In the genomic region with DNA sequence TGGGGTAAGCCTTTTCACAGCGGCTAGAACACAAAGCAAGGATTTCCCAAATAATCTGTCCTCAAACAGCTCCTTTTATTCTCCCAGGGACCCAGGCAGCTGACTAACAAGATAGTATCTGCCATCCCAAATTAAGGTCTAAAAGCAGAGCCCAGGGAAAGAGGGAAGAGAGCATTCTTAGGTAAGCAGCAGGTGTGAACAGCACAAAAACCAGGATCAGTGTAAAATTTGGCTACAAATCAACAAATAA, we compare ENCODE assay signal across 38 cellular contexts.
"Had no signal": no experiment of that assay in that cellular context is flagged by ENCODE, and none has a peak within 500 bp of the region (broad histone marks: within the 10 kb centered on the region; RNA-seq: fewer than 3 reads in every experiment).

No MANE protein-coding gene starts in this region.

- DNase-seq: activated effector memory CD4-positive, alpha-beta T cell treated with anti-CD3 and anti-CD28 coated beads, Interleukin-2, amount 50 U/mL, for 16 hours; activated effector memory CD4-positive, alpha-beta T cell treated with Interleukin-2 at 50 U/mL for 16 hours; activated gamma-delta T cell; activated gamma-delta T cell treated with Interleukin-2 at 50 U/mL for 16 hours; activated naive CD4-positive, alpha-beta T cell; activated naive CD4-positive, alpha-beta T cell treated with anti-CD3 and anti-CD28 coated beads for 36 hours; activated naive CD4-positive, alpha-beta T cell treated with anti-CD3 and anti-CD28 coated beads, Interleukin-2, amount 10 ng/mL, durations not matched to agents 7 days and 5 days; activated naive CD4-positive, alpha-beta T cell treated with anti-CD3 and anti-CD28 coated beads, Interleukin-2, amount 50 U/mL, for 16 hours; activated naive CD4-positive, alpha-beta T cell treated with Interleukin-2 at 50 U/mL for 16 hours; activated naive CD8-positive, alpha-beta T cell treated with anti-CD3 and anti-CD28 coated beads for 36 hours; activated naive CD8-positive, alpha-beta T cell treated with anti-CD3 and anti-CD28 coated beads, Interleukin-2, amount 10 ng/mL, durations not matched to agents 7 days and 5 days; activated naive CD8-positive, alpha-beta T cell treated with anti-CD3 and anti-CD28 coated beads, Interleukin-2, amount 50 U/mL, for 24 hours; activated T-cell treated with anti-CD3 and anti-CD28 coated beads, Interleukin-2, amount 50 U/mL, for 1 hour; activated T-cell treated with anti-CD3 and anti-CD28 coated beads, Interleukin-2, amount 50 U/mL, for 24 hours; activated T-cell treated with anti-CD3 and anti-CD28 coated beads, Interleukin-2, amount 50 U/mL, for 4 hours; activated T-cell treated with anti-CD3 and anti-CD28 coated beads, Interleukin-2, amount 50 U/mL, for 48 hours; activated T-cell treated with anti-CD3 and anti-CD28 coated beads, Interleukin-2, amount 50 U/mL, for 72 hours; adrenal gland; amniotic stem cell; amygdala; anterior cingulate cortex; aorta; body of pancreas; brain microvascular endothelial cell; caudate nucleus; central memory CD4-positive, alpha-beta T cell; cerebellar nuclear complex had no signal

- H3K27ac ChIP-seq: adrenal gland, ascending aorta, body of pancreas, brain microvascular endothelial cell, breast epithelium, cardiac muscle cell had no signal

- H3K4me3 ChIP-seq: adrenal gland, ascending aorta, body of pancreas, breast epithelium, cardiac muscle cell had no signal

- H3K4me1 ChIP-seq: adrenal gland, ascending aorta, body of pancreas, breast epithelium had no signal

- H3K36me3 ChIP-seq: adrenal gland, ascending aorta, brain microvascular endothelial cell, breast epithelium, cardiac muscle cell had no signal

- H3K4me3 Mint-ChIP-seq: activated naive CD4-positive, alpha-beta T cell treated with anti-CD3 and anti-CD28 coated beads for 36 hours; activated naive CD4-positive, alpha-beta T cell treated with anti-CD3 and anti-CD28 coated beads, Interleukin-2, amount 10 ng/mL, durations not matched to agents 7 days and 5 days; activated naive CD4-positive, alpha-beta T cell treated with anti-CD3 and anti-CD28 coated beads, Interleukin-2, amount 50 U/mL, for 24 hours; activated naive CD8-positive, alpha-beta T cell; activated naive CD8-positive, alpha-beta T cell treated with anti-CD3 and anti-CD28 coated beads for 36 hours; activated naive CD8-positive, alpha-beta T cell treated with anti-CD3 and anti-CD28 coated beads, Interleukin-2, amount 10 ng/mL, durations not matched to agents 7 days and 5 days; activated naive CD8-positive, alpha-beta T cell treated with anti-CD3 and anti-CD28 coated beads, Interleukin-2, amount 50 U/mL, for 24 hours; activated T-cell treated with anti-CD3 and anti-CD28 coated beads, Interleukin-2, amount 50 U/mL, for 24 hours; activated T-cell treated with anti-CD3 and anti-CD28 coated beads, Interleukin-2, amount 50 U/mL, for 4 hours; activated T-cell treated with anti-CD3 and anti-CD28 coated beads, Interleukin-2, amount 50 U/mL, for 72 hours; activated T-helper 1 cell treated with anti-CD3 and anti-CD28 coated beads, Interleukin-12 subunit alpha, Interleukin-12 subunit beta, Interleukin-2, Interleukin-4 antibody, amounts not matched to agents 30 ng/mL and 10 ng/mL and 1 ng/mL, durations not matched to agents 14 hours and 24 hours and 36 hours; activated T-helper 17 cell treated with anti-CD3 and anti-CD28 coated beads, Interleukin-2, amount 50 U/mL, for 72 hours; brain; central memory CD8-positive, alpha-beta T cell had no signal

- H3K27me3 Mint-ChIP-seq: activated naive CD4-positive, alpha-beta T cell treated with anti-CD3 and anti-CD28 coated beads, Interleukin-2, amount 10 ng/mL, durations not matched to agents 7 days and 5 days; activated naive CD8-positive, alpha-beta T cell treated with anti-CD3 and anti-CD28 coated beads, Interleukin-2, amount 50 U/mL, for 24 hours; activated T-cell treated with anti-CD3 and anti-CD28 coated beads, Interleukin-2, amount 50 U/mL, for 24 hours; brain had no signal

- H3K9me3 ChIP-seq: adrenal gland, ascending aorta, body of pancreas, breast epithelium had no signal

- H3K27ac Mint-ChIP-seq: activated naive CD4-positive, alpha-beta T cell treated with anti-CD3 and anti-CD28 coated beads for 36 hours; activated naive CD4-positive, alpha-beta T cell treated with anti-CD3 and anti-CD28 coated beads, Interleukin-2, amount 10 ng/mL, durations not matched to agents 7 days and 5 days; activated naive CD4-positive, alpha-beta T cell treated with anti-CD3 and anti-CD28 coated beads, Interleukin-2, amount 50 U/mL, for 24 hours; activated naive CD4-positive, alpha-beta T cell treated with anti-CD3 and anti-CD28 coated beads, Interleukin-2, amount 50 U/mL, for 72 hours; activated naive CD8-positive, alpha-beta T cell; activated naive CD8-positive, alpha-beta T cell treated with anti-CD3 and anti-CD28 coated beads for 36 hours; activated naive CD8-positive, alpha-beta T cell treated with anti-CD3 and anti-CD28 coated beads, Interleukin-2, amount 10 ng/mL, durations not matched to agents 7 days and 5 days; activated naive CD8-positive, alpha-beta T cell treated with anti-CD3 and anti-CD28 coated beads, Interleukin-2, amount 50 U/mL, for 24 hours; activated T-cell treated with anti-CD3 and anti-CD28 coated beads, Interleukin-2, amount 50 U/mL, for 24 hours; activated T-cell treated with anti-CD3 and anti-CD28 coated beads, Interleukin-2, amount 50 U/mL, for 72 hours; activated T-helper 1 cell treated with anti-CD3 and anti-CD28 coated beads, Interleukin-12 subunit alpha, Interleukin-12 subunit beta, Interleukin-2, Interleukin-4 antibody, amounts not matched to agents 30 ng/mL and 10 ng/mL and 1 ng/mL, durations not matched to agents 14 hours and 24 hours and 36 hours; activated T-helper 17 cell treated with anti-CD3 and anti-CD28 coated beads, Interleukin-2, amount 50 U/mL, for 72 hours; activated T-helper 2 cell treated with anti-CD3 and anti-CD28 coated beads, Interferon-gamma antibody, Interleukin-2, Interleukin-4, amounts not matched to agents 10 μg/mL and 5 μg/mL and 100 μg/mL, durations not matched to agents 14 hours and 24 hours and 36 hours; brain had no signal

- H3K36me3 Mint-ChIP-seq: activated naive CD4-positive, alpha-beta T cell treated with anti-CD3 and anti-CD28 coated beads, Interleukin-2, amount 10 ng/mL, durations not matched to agents 7 days and 5 days; activated naive CD4-positive, alpha-beta T cell treated with anti-CD3 and anti-CD28 coated beads, Interleukin-2, amount 50 U/mL, for 24 hours; activated naive CD4-positive, alpha-beta T cell treated with anti-CD3 and anti-CD28 coated beads, Interleukin-2, amount 50 U/mL, for 72 hours; activated naive CD8-positive, alpha-beta T cell; activated naive CD8-positive, alpha-beta T cell treated with anti-CD3 and anti-CD28 coated beads for 36 hours; activated naive CD8-positive, alpha-beta T cell treated with anti-CD3 and anti-CD28 coated beads, Interleukin-2, amount 10 ng/mL, durations not matched to agents 7 days and 5 days; brain had no signal

- H3K9me3 Mint-ChIP-seq: activated naive CD4-positive, alpha-beta T cell treated with anti-CD3 and anti-CD28 coated beads for 36 hours; activated naive CD4-positive, alpha-beta T cell treated with anti-CD3 and anti-CD28 coated beads, Interleukin-2, amount 10 ng/mL, durations not matched to agents 7 days and 5 days; activated naive CD4-positive, alpha-beta T cell treated with anti-CD3 and anti-CD28 coated beads, Interleukin-2, amount 50 U/mL, for 24 hours; activated naive CD4-positive, alpha-beta T cell treated with anti-CD3 and anti-CD28 coated beads, Interleukin-2, amount 50 U/mL, for 72 hours; activated naive CD8-positive, alpha-beta T cell treated with anti-CD3 and anti-CD28 coated beads for 36 hours; activated naive CD8-positive, alpha-beta T cell treated with anti-CD3 and anti-CD28 coated beads, Interleukin-2, amount 10 ng/mL, durations not matched to agents 7 days and 5 days; activated naive CD8-positive, alpha-beta T cell treated with anti-CD3 and anti-CD28 coated beads, Interleukin-2, amount 50 U/mL, for 24 hours; activated T-cell treated with anti-CD3 and anti-CD28 coated beads, Interleukin-2, amount 50 U/mL, for 24 hours; activated T-cell treated with anti-CD3 and anti-CD28 coated beads, Interleukin-2, amount 50 U/mL, for 4 hours; activated T-cell treated with anti-CD3 and anti-CD28 coated beads, Interleukin-2, amount 50 U/mL, for 72 hours; activated T-helper 1 cell treated with anti-CD3 and anti-CD28 coated beads, Interleukin-12 subunit alpha, Interleukin-12 subunit beta, Interleukin-2, Interleukin-4 antibody, amounts not matched to agents 30 ng/mL and 10 ng/mL and 1 ng/mL, durations not matched to agents 14 hours and 24 hours and 36 hours; activated T-helper 17 cell treated with anti-CD3 and anti-CD28 coated beads, Interleukin-2, amount 50 U/mL, for 72 hours; activated T-helper 2 cell treated with anti-CD3 and anti-CD28 coated beads, Interferon-gamma antibody, Interleukin-2, Interleukin-4, amounts not matched to agents 10 μg/mL and 5 μg/mL and 100 μg/mL, durations not matched to agents 14 hours and 24 hours and 36 hours; brain; central memory CD8-positive, alpha-beta T cell had no signal

- H3K4me1 Mint-ChIP-seq: activated naive CD4-positive, alpha-beta T cell treated with anti-CD3 and anti-CD28 coated beads, Interleukin-2, amount 10 ng/mL, durations not matched to agents 7 days and 5 days; activated naive CD4-positive, alpha-beta T cell treated with anti-CD3 and anti-CD28 coated beads, Interleukin-2, amount 50 U/mL, for 24 hours; activated naive CD8-positive, alpha-beta T cell treated with anti-CD3 and anti-CD28 coated beads for 36 hours; activated naive CD8-positive, alpha-beta T cell treated with anti-CD3 and anti-CD28 coated beads, Interleukin-2, amount 10 ng/mL, durations not matched to agents 7 days and 5 days; activated naive CD8-positive, alpha-beta T cell treated with anti-CD3 and anti-CD28 coated beads, Interleukin-2, amount 50 U/mL, for 24 hours; activated T-helper 17 cell treated with anti-CD3 and anti-CD28 coated beads, Interleukin-2, amount 50 U/mL, for 72 hours; brain; central memory CD8-positive, alpha-beta T cell had no signal

- ATAC-seq: activated naive CD4-positive, alpha-beta T cell treated with anti-CD3 and anti-CD28 coated beads, Interleukin-2, amount 50 U/mL, for 72 hours; activated naive CD8-positive, alpha-beta T cell treated with anti-CD3 and anti-CD28 coated beads, Interleukin-2, amount 50 U/mL, for 24 hours; activated T-cell treated with anti-CD3 and anti-CD28 coated beads, Interleukin-2, amount 50 U/mL, for 4 hours; activated T-cell treated with anti-CD3 and anti-CD28 coated beads, Interleukin-2, amount 50 U/mL, for 72 hours; activated T-helper 17 cell treated with anti-CD3 and anti-CD28 coated beads, Interleukin-2, amount 50 U/mL, for 72 hours; body of pancreas had no signal

- H3K27me3 ChIP-seq: adrenal gland, ascending aorta, body of pancreas, brain microvascular endothelial cell, breast epithelium, cardiac muscle cell had no signal
